1 cellular context compared by ENCODE assay signal in genomic region chr13:109719962-109720646, GRCh38.
TF ChIP-seq lines count a peak whose summit lies in the region.

No MANE protein-coding gene starts in this region.

TF ChIP-seq in K562, 482 proteins besides CTCF, POLR2A, EP300 and RAD21 (continued from another document and continues in another):
- TF ChIP-seq ZNF3 (CRISPR knock-in tag; IDR thresholded peaks at IDR 0.05): no peak
- TF ChIP-seq ZBTB7A (IDR thresholded peaks at IDR 0.05; ENCODE audit: borderline replicate concordance, control insufficient read depth, low read depth, low read length): no peak
- TF ChIP-seq BDP1 (IDR thresholded peaks at IDR 0.05; ENCODE audit: insufficient read depth, insufficient read length): no peak
- TF ChIP-seq, protein P1, sequence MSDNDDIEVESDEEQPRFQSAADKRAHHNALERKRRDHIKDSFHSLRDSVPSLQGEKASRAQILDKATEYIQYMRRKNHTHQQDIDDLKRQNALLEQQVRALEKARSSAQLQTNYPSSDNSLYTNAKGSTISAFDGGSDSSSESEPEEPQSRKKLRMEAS (CRISPR knock-in tag; IDR thresholded peaks at IDR 0.05): no peak
- TF ChIP-seq ZNF75A (CRISPR knock-in tag; IDR thresholded peaks at IDR 0.05): no peak
- no peak for TF ChIP-seq HCFC1 (IDR thresholded peaks at IDR 0.05; ENCODE audit: low read depth, low read length)
- no peak for TF ChIP-seq PBX2 (CRISPR knock-in tag; IDR thresholded peaks at IDR 0.05; ENCODE audit: low read depth)
- TF ChIP-seq PBX2 (tag; conservative IDR thresholded peaks at IDR 0.05; ENCODE audit: low read depth): no peak
- no peak for TF ChIP-seq POLR2AphosphoS5 (IDR thresholded peaks at IDR 0.05; ENCODE audit: control insufficient read depth, insufficient read depth, low read depth, low read length)
- TF ChIP-seq ZNF408 (CRISPR knock-in tag; IDR thresholded peaks at IDR 0.05; ENCODE audit: low read depth): no peak
- peak; percentile 78 for TF ChIP-seq TAL1 (IDR thresholded peaks at IDR 0.05)
- no peak for TF ChIP-seq SIN3B (IDR thresholded peaks at IDR 0.05; ENCODE audit: low read depth)
- TF ChIP-seq, protein P2, sequence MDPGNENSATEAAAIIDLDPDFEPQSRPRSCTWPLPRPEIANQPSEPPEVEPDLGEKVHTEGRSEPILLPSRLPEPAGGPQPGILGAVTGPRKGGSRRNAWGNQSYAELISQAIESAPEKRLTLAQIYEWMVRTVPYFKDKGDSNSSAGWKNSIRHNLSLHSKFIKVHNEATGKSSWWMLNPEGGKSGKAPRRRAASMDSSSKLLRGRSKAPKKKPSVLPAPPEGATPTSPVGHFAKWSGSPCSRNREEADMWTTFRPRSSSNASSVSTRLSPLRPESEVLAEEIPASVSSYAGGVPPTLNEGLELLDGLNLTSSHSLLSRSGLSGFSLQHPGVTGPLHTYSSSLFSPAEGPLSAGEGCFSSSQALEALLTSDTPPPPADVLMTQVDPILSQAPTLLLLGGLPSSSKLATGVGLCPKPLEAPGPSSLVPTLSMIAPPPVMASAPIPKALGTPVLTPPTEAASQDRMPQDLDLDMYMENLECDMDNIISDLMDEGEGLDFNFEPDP (CRISPR knock-in tag; IDR thresholded peaks at IDR 0.05): no peak
- no peak for TF ChIP-seq NR3C1 (CRISPR knock-in tag; IDR thresholded peaks at IDR 0.05)
- no peak for TF ChIP-seq NCOA1 (IDR thresholded peaks at IDR 0.05; ENCODE audit: low read depth)
- peak; percentile 71; the same call in 1 of the 2 replicates for TF ChIP-seq SMARCE1 (IDR thresholded peaks at IDR 0.05)
- TF ChIP-seq PRMT5 (CRISPR knock-in tag; IDR thresholded peaks at IDR 0.05): no peak
- TF ChIP-seq, protein P3, sequence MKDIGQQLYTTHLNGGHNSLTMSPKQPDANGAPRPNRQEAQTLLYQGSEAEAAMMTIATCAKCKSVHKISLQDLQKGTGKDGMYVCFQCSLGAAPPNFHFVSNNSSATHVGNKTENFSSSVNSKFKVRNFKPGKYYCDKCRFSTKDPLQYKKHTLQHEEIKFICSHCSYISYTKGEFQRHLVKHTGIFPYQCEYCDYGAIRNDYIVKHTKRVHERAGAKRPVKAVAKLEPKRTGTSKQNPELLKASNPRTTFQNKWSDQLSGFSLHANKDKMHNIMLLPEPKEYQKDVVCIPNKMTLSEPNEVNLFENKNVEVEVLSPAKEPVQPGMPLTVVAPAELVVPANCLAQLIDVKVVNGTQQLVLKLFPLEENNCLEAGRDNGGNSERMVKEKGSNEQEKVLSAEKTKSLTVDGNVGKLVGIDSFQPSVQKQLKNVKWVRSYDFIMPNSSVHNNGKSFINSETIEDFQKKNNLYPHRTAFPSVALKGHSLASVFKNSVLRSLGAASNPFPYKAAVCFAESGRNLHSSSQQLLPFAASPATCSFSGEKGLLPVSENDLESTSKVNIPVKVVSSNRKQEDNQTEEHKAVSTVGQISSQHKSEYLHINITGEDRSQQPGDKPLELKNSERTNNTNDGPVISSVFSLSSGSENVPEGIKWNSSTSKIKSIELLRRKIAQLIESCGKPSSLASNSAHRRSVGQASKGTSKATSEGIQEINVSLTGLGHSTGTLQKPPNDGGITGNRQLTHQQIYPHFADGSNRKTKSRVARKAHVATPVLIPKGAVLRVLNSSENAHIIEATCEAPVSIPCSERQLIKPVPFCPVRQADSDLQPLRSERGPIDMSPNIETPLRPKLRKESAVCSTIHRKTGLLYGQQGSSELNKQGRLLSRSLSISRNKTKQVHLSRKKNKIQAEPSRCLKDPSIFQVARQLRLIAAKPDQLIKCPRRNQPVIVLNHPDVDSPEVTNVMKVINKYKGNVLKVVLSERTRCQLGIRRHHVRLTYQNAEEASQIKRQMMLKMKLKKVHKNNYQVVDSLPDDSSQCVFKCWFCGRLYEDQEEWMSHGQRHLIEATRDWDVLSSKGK (CRISPR knock-in tag; IDR thresholded peaks at IDR 0.05): no peak
- peak; percentile 72 for TF ChIP-seq CBFA2T3 (IDR thresholded peaks at IDR 0.05)
- no peak for TF ChIP-seq ETV5 (CRISPR knock-in tag; IDR thresholded peaks at IDR 0.05; ENCODE audit: low read depth)
- no peak for TF ChIP-seq PHTF2 (CRISPR knock-in tag; IDR thresholded peaks at IDR 0.05)
- TF ChIP-seq ZNF785 (CRISPR knock-in tag; IDR thresholded peaks at IDR 0.05): no peak
- no peak for TF ChIP-seq KAT7 (CRISPR knock-in tag; IDR thresholded peaks at IDR 0.05; ENCODE audit: borderline replicate concordance)
- no peak for TF ChIP-seq ZNF175 (CRISPR knock-in tag; IDR thresholded peaks at IDR 0.05; ENCODE audit: low read depth)
- TF ChIP-seq HLTF (IDR thresholded peaks at IDR 0.05): no peak
- no peak for TF ChIP-seq BRD4 (IDR thresholded peaks at IDR 0.05)
- no peak for TF ChIP-seq SMC3 (conservative IDR thresholded peaks at IDR 0.05; ENCODE audit: insufficient read depth, low read depth, low read length)
- TF ChIP-seq PHF20 (IDR thresholded peaks at IDR 0.05; ENCODE audit: partially characterized antibody): no peak
- 0 out of 2 replicates have a peak, but pooled peaks have one; percentile 35 for TF ChIP-seq ZNF644 (tag; IDR thresholded peaks at IDR 0.05; ENCODE audit: low read depth)
- TF ChIP-seq HDAC2 (IDR thresholded peaks at IDR 0.05): no peak
- 0 out of 4 replicates have a peak, but pooled peaks of 1 of the 2 experiments have one; percentile 30 for TF ChIP-seq MAZ (CRISPR knock-in tag; conservative IDR thresholded peaks at IDR 0.05 in 1 of 2, IDR thresholded peaks at IDR 0.05 in 1 of 2)
- no peak for TF ChIP-seq JUN (IDR thresholded peaks at IDR 0.05; ENCODE audit: borderline replicate concordance, low read depth, low read length)
- no peak for TF ChIP-seq JUN (CRISPR knock-in tag; IDR thresholded peaks at IDR 0.05; ENCODE audit: borderline replicate concordance)
- TF ChIP-seq KAT8 (IDR thresholded peaks at IDR 0.05; ENCODE audit: low read depth): no peak
- peak; percentile 31; the same call in 1 of the 2 replicates for TF ChIP-seq GATA2 (CRISPR knock-in tag; IDR thresholded peaks at IDR 0.05)
- TF ChIP-seq, protein P4, sequence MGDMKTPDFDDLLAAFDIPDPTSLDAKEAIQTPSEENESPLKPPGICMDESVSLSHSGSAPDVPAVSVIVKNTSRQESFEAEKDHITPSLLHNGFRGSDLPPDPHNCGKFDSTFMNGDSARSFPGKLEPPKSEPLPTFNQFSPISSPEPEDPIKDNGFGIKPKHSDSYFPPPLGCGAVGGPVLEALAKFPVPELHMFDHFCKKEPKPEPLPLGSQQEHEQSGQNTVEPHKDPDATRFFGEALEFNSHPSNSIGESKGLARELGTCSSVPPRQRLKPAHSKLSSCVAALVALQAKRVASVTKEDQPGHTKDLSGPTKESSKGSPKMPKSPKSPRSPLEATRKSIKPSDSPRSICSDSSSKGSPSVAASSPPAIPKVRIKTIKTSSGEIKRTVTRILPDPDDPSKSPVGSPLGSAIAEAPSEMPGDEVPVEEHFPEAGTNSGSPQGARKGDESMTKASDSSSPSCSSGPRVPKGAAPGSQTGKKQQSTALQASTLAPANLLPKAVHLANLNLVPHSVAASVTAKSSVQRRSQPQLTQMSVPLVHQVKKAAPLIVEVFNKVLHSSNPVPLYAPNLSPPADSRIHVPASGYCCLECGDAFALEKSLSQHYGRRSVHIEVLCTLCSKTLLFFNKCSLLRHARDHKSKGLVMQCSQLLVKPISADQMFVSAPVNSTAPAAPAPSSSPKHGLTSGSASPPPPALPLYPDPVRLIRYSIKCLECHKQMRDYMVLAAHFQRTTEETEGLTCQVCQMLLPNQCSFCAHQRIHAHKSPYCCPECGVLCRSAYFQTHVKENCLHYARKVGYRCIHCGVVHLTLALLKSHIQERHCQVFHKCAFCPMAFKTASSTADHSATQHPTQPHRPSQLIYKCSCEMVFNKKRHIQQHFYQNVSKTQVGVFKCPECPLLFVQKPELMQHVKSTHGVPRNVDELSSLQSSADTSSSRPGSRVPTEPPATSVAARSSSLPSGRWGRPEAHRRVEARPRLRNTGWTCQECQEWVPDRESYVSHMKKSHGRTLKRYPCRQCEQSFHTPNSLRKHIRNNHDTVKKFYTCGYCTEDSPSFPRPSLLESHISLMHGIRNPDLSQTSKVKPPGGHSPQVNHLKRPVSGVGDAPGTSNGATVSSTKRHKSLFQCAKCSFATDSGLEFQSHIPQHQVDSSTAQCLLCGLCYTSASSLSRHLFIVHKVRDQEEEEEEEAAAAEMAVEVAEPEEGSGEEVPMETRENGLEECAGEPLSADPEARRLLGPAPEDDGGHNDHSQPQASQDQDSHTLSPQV (IDR thresholded peaks at IDR 0.05): no peak
- TF ChIP-seq E4F1 (CRISPR knock-in tag; IDR thresholded peaks at IDR 0.05; ENCODE audit: borderline replicate concordance): no peak
- TF ChIP-seq ID3 (CRISPR knock-in tag; IDR thresholded peaks at IDR 0.05): no peak
- no peak for TF ChIP-seq ID3 (tag; IDR thresholded peaks at IDR 0.05)
- no peak for TF ChIP-seq SP1 (CRISPR knock-in tag; IDR thresholded peaks at IDR 0.05)
- TF ChIP-seq HNRNPUL1 (IDR thresholded peaks at IDR 0.05; ENCODE audit: low read length): no peak
- TF ChIP-seq SLC30A9 (CRISPR knock-in tag; IDR thresholded peaks at IDR 0.05): no peak
- peak; percentile 89 for TF ChIP-seq TEAD4 (IDR thresholded peaks at IDR 0.05; ENCODE audit: low read length)
- TF ChIP-seq TEAD4 (CRISPR knock-in tag; IDR thresholded peaks at IDR 0.05; ENCODE audit: borderline replicate concordance): no peak
- no peak for TF ChIP-seq PKNOX1 (IDR thresholded peaks at IDR 0.05)
- TF ChIP-seq FOXJ3 (CRISPR knock-in tag; IDR thresholded peaks at IDR 0.05): no peak
- no peak for TF ChIP-seq CSDE1 (IDR thresholded peaks at IDR 0.05)
- no peak for TF ChIP-seq ZNF695 (CRISPR knock-in tag; IDR thresholded peaks at IDR 0.05)
- TF ChIP-seq E2F4 (CRISPR knock-in tag; IDR thresholded peaks at IDR 0.05; ENCODE audit: low read depth): no peak
- TF ChIP-seq ZNF561 (CRISPR knock-in tag; conservative IDR thresholded peaks at IDR 0.05): no peak
- TF ChIP-seq ZNF699 (CRISPR knock-in tag; IDR thresholded peaks at IDR 0.05; ENCODE audit: insufficient replicate concordance): no peak
